In genomic region chr11:77547863-77548551, GRCh38 we compare ENCODE assay signal across 8 cellular contexts. TPM values are rescaled to one million over a fixed set of nuclear protein-coding genes. Genes with fewer than 3 reads are reported as not detected.
DNase-seq lines count a peak whose midpoint lies in the region; ATAC-seq and TF ChIP-seq lines count a peak whose summit lies in the region.

No MANE protein-coding gene starts in this region.

- H3K36me3 ChIP-seq in RWPE2 (ENCODE audit: low read depth) (no peaks in the 10 kb centered on the region), colonic mucosa (no peaks in the 10 kb centered on the region), testis (ENCODE audit: low read depth, missing control alignments) (no peaks in the 10 kb centered on the region)

- H3K9ac ChIP-seq in colonic mucosa (ENCODE audit: low read depth in 2 of 2, low read length in 2 of 2) = peak overlapping the region in 1 of 2 donors; percentile 46

- H3K27me3 ChIP-seq in RWPE2 (ENCODE audit: insufficient read depth, poor library complexity, severe bottlenecking) = no peaks in the 10 kb centered on the region
- no peaks in the 10 kb centered on the region for H3K27me3 ChIP-seq in colonic mucosa
- no peaks in the 10 kb centered on the region for H3K27me3 ChIP-seq in testis

- peak; percentile 84 for TF ChIP-seq CTCF in RWPE2 (IDR thresholded peaks at IDR 0.05; ENCODE audit: poor library complexity, severe bottlenecking)
- peak; percentile 45 for TF ChIP-seq CTCF in colonic mucosa (IDR thresholded peaks at IDR 0.05)
- peak; percentile 34 to 62 (median 61) for TF ChIP-seq CTCF in testis (IDR thresholded peaks at IDR 0.05)

- ATAC-seq in Right ventricle myocardium inferior (peak; percentile 46), RWPE2 (ENCODE audit: low read depth) (0 out of 3 replicates have a peak, but pooled peaks have one; percentile 38)

- intact Hi-C loops in Right ventricle myocardium inferior (cut with DNase I) = loop anchor here (5.0 kb wide), 2 partner anchors 351 to 421 kb away; partner anchors contain the start of gene MYO7A
- intact Hi-C loops in cardiac septum (cut with DNase I) = loop anchor here (2.0 to 5.0 kb wide), 2 partner anchors 353 to 421 kb away; partner anchors contain the start of gene MYO7A
- intact Hi-C loops in colonic mucosa (cut with DNase I) = loop anchor here (2.0 kb wide), 1 partner anchor 353 kb away; no protein-coding TSS in a partner anchor
- intact Hi-C loops in testis (cut with DNase I; ENCODE audit: low total_unique reads) = loop anchor here (10.0 kb wide), 1 partner anchor 423 kb away; the partner anchor contains the start of gene MYO7A

- H3K4me1 ChIP-seq in RWPE2 (ENCODE audit: insufficient read depth, poor library complexity, severe bottlenecking) (no peaks in the 10 kb centered on the region), colonic mucosa (no peaks in the 10 kb centered on the region), testis (peaks cover 5% of the 10 kb centered on the region)

- H3K4me3 ChIP-seq in RWPE2 (ENCODE audit: severe bottlenecking) (no peak overlapping the region), colonic mucosa (no peak overlapping the region), testis (no peak overlapping the region)

- no peak for TF ChIP-seq POLR2A in testis (IDR thresholded peaks at IDR 0.05)

- DNase-seq in Right ventricle myocardium inferior (ENCODE audit: missing footprints) = no peak
- no peak for DNase-seq in cardiac septum (ENCODE audit: low spot score)
- DNase-seq in NAMALWA (ENCODE audit: low spot score) = peak; percentile 76
- DNase-seq in RWPE2 (ENCODE audit: low spot score) = no peak
- DNase-seq in colonic mucosa = peak; percentile 65
- peak; percentile 87 for DNase-seq in left kidney (ENCODE audit: low read depth, low spot score)
- DNase-seq in testis = peak; percentile 51
- no peak for DNase-seq in occipital lobe (lab: John Stamatoyannopoulos, UW)

- H3K9me3 ChIP-seq in RWPE2 (ENCODE audit: severe bottlenecking) = no peaks in the 10 kb centered on the region
- no peaks in the 10 kb centered on the region for H3K9me3 ChIP-seq in colonic mucosa
- H3K9me3 ChIP-seq in testis = no peaks in the 10 kb centered on the region

- 35 to 49% methylated on average over 9 of the region's 9 CpGs for WGBS in testis, 2 donors

- H3K27ac ChIP-seq in RWPE2 (ENCODE audit: poor library complexity, severe bottlenecking) (no peak overlapping the region), colonic mucosa (no peak overlapping the region), testis (peak overlapping the region in 1 of 2 donors; percentile 23)

RNA-seq across cellular contexts. Expression of gene AQP11, which starts 41.7 kb away (rescaled TPM):
- 0.78 TPM for total RNA-seq in Right ventricle myocardium inferior
- 0.54 TPM for total RNA-seq in cardiac septum
- total RNA-seq in colonic mucosa = 1 to 10 TPM; 4.3 to 5.4 TPM
- total RNA-seq in testis = 10 to 100 TPM; 16.0 to 21.1 TPM
- polyA plus RNA-seq in testis (ENCODE audit: insufficient read depth, low read depth, low replicate concordance) = 14.5 TPM
- 5.9 TPM for total RNA-seq in occipital lobe

Comparison
In these comparisons a context has a peak if more than half of its experiments do, and no peak if none do; other contexts are left out.
1. DNase-seq: peak in NAMALWA (single experiment), colonic mucosa (single experiment), left kidney (single experiment) and testis (single experiment); none in Right ventricle myocardium inferior (single experiment), cardiac septum (single experiment), RWPE2 (single experiment) and occipital lobe (single experiment).
2. Peak in every context shown above with its lines, with median percentiles within 50 percentile points of each other: CTCF ChIP-seq.